Comparison of ENCODE assay signal across 18 cellular contexts in the genomic region with DNA sequence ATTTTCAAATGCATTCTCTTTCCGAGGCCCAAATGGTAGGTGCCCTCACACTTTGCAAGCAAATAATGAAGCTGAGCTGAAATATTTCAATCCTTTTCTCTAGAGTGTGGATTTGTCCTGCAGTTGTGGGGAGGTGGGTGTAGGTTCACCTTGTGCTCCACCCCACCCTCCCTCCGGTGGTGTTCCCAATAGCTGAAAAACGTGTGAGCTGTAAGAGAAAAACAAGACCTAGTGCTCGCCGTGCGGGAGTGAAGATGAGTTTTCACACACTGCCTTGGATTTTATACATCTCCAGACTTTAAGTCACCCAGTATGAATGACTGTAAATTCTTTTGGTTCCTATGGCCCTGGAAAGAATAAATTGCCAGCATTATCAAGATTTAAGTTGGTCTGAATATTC. TPM values are rescaled to one million over a fixed set of nuclear protein-coding genes. Genes with fewer than 3 reads are reported as not detected.
DNase-seq lines count a peak whose midpoint lies in the region; ATAC-seq, FAIRE-seq and TF ChIP-seq lines count a peak whose summit lies in the region.
"Had no signal": no experiment of that assay in that cellular context is flagged by ENCODE, and none has a peak within 500 bp of the region (broad histone marks: within the 10 kb centered on the region; RNA-seq: fewer than 3 reads in every experiment).

No MANE protein-coding gene starts in this region.

- H3K27me3 Mint-ChIP-seq in endodermal cell (ENCODE audit: insufficient read depth): peaks cover 12% of the 10 kb centered on the region

- H3K4me3 Mint-ChIP-seq in endodermal cell: peak overlapping the region; percentile 94

- no peaks in the 10 kb centered on the region for H3K9me3 Mint-ChIP-seq in endodermal cell

- H3K9ac ChIP-seq in endodermal cell (ENCODE audit: extremely low read depth, low read length, poor library complexity, severe bottlenecking) (peak overlapping the region; percentile 85), kidney (ENCODE audit: low read length in 2 of 2) (no peak overlapping the region)

- H3K4me3 ChIP-seq in endodermal cell (ENCODE audit: low read length) (peak overlapping the region; percentile 99), neuron (ENCODE audit: low read length) (peak overlapping the region; percentile 98), kidney (ENCODE audit: low read length in 2 of 2) (no peak overlapping the region)
- H3K4me3 ChIP-seq: tibial artery had no signal

- no peak for TF ChIP-seq CTCF in endodermal cell (conservative IDR thresholded peaks at IDR 0.05)
- TF ChIP-seq CTCF in kidney (IDR thresholded peaks at IDR 0.05; ENCODE audit: borderline replicate concordance, extremely low read depth, insufficient read depth): no peak

- H3K4me1 Mint-ChIP-seq in endodermal cell: peaks cover 16% of the 10 kb centered on the region

- H3K36me3 Mint-ChIP-seq in endodermal cell (ENCODE audit: low read depth): no peaks in the 10 kb centered on the region

- no peaks in the 10 kb centered on the region for H3K9me3 ChIP-seq in endodermal cell (ENCODE audit: control insufficient read depth, low read length)
- H3K9me3 ChIP-seq in neuron (ENCODE audit: low read length): no peaks in the 10 kb centered on the region
- no peaks in the 10 kb centered on the region for H3K9me3 ChIP-seq in kidney (ENCODE audit: control insufficient read depth in 1 of 2, low read length in 2 of 2)
- H3K9me3 ChIP-seq: tibial artery had no signal

- no peaks in the 10 kb centered on the region for H3K36me3 ChIP-seq in endodermal cell (ENCODE audit: control insufficient read depth, insufficient read depth, low read length)
- H3K36me3 ChIP-seq in neuron (ENCODE audit: insufficient read depth, low read length): peaks cover 7% of the 10 kb centered on the region
- no peaks in the 10 kb centered on the region for H3K36me3 ChIP-seq in kidney (ENCODE audit: control insufficient read depth in 1 of 2, insufficient read depth in 2 of 2, low read length in 2 of 2)
- H3K36me3 ChIP-seq: tibial artery had no signal

- H3K4me1 ChIP-seq in endodermal cell (ENCODE audit: control insufficient read depth, insufficient read depth, low read length) (no peaks in the 10 kb centered on the region), neuron (ENCODE audit: insufficient read depth, low read length) (peaks cover 11% of the 10 kb centered on the region), kidney (ENCODE audit: control insufficient read depth in 1 of 2, insufficient read depth in 1 of 2, low read depth in 1 of 2, low read length in 2 of 2) (no peaks in the 10 kb centered on the region)

- DNase-seq in NCI-H1092 treated with DMSO at 0.1 percent for 48 hours (lab: John Stamatoyannopoulos, UW) (peak; percentile 46), NCI-H1092 (lab: John Stamatoyannopoulos, UW) (no peak), NCI-H345 (lab: John Stamatoyannopoulos, UW) (peak; percentile 47), endodermal cell (peak; percentile 60), kidney (no peak), SKM-1 (lab: John Stamatoyannopoulos, UW; ENCODE audit: unreplicated experiment) (no peak)
- DNase-seq: activated CD8-positive, alpha-beta T cell treated with anti-CD3 and anti-CD28 coated beads, Interleukin-2, amount 10 ng/mL, durations not matched to agents 7 days and 5 days; activated naive CD4-positive, alpha-beta T cell; cortex of kidney; naive thymus-derived CD4-positive, alpha-beta T cell; NCI-H1105; small intestine; tibial artery had no signal

- H3K27ac Mint-ChIP-seq in endodermal cell: peak overlapping the region; percentile 94

- 6 to 15% methylated on average over 4 to 6 of the region's 6 CpGs for WGBS in endodermal cell (ENCODE audit: insufficient coverage in 1 of 2, insufficient read length in 1 of 2), 2 experiments

- H3K27me3 ChIP-seq in endodermal cell (ENCODE audit: control insufficient read depth, insufficient read depth, low read length, poor library complexity, severe bottlenecking): no peaks in the 10 kb centered on the region
- no peaks in the 10 kb centered on the region for H3K27me3 ChIP-seq in neuron (ENCODE audit: insufficient read depth, low read length)

- H3K27ac ChIP-seq in endodermal cell (ENCODE audit: low read depth, low read length) (peak overlapping the region; percentile 99), kidney (ENCODE audit: low read depth in 2 of 2, low read length in 2 of 2) (no peak overlapping the region)
- H3K27ac ChIP-seq: 22Rv1, tibial artery had no signal

- H2AFZ ChIP-seq in neuron (ENCODE audit: low read depth, low read length): no peak overlapping the region

- no peak for ATAC-seq in GM18505 (IDR thresholded peaks at IDR 0.05; ENCODE audit: unreplicated experiment)
- ATAC-seq: activated CD8-positive, alpha-beta T cell treated with anti-CD3 and anti-CD28 coated beads, Interleukin-2, amount 10 ng/mL, durations not matched to agents 7 days and 5 days; naive thymus-derived CD4-positive, alpha-beta T cell had no signal

- TF ChIP-seq POLR2A in GM18505 (IDR thresholded peaks at IDR 0.05; ENCODE audit: borderline replicate concordance, extremely low read depth, insufficient read depth, insufficient read length): no peak

- intact Hi-C loops in kidney (cut with DNase I): no loop called here

- no peak for FAIRE-seq in kidney (lab: Jason Lieb, UNC)
- FAIRE-seq: D721Med, small intestine had no signal

RNA-seq across cellular contexts. Expression of gene SOX11, which starts 2.0 kb away (rescaled TPM):
- total RNA-seq in endodermal cell: 10 to 100 TPM; 35.9 to 48.9 TPM
- polyA plus RNA-seq in endodermal cell (2013, experiment 1 of 2): 117 TPM
- polyA plus RNA-seq in endodermal cell (2013, experiment 2 of 2): 117 TPM
- 0.22 TPM for total RNA-seq in kidney
- not detected for polyA plus RNA-seq in kidney (ENCODE audit: insufficient read depth, low read depth, low replicate concordance)
- total RNA-seq: activated CD8-positive, alpha-beta T cell treated with anti-CD3 and anti-CD28 coated beads, Interleukin-2, amount 10 ng/mL, durations not matched to agents 7 days and 5 days; naive thymus-derived CD4-positive, alpha-beta T cell; T-helper 2 cell treated with Interferon-gamma antibody and Interleukin-4, amounts not matched to agents 100 ng/mL and 5 ng/mL, for 36 hours had no signal
- polyA plus RNA-seq: naive thymus-derived CD4-positive, alpha-beta T cell had no signal

Comparison
In these comparisons a context has a peak if more than half of its experiments do, and no peak if none do; other contexts are left out.
1. DNase-seq: peak in NCI-H1092 treated with DMSO at 0.1 percent for 48 hours (single experiment), NCI-H345 (single experiment) and endodermal cell (single experiment); none in NCI-H1092 (single experiment), kidney (single experiment) and SKM-1 (single experiment).
2. H3K4me3 ChIP-seq: peak in endodermal cell (single experiment) and neuron (single experiment); none in kidney (0 of 2).
3. RNA of gene SOX11, which starts 2.0 kb away (total RNA-seq): 35.9 to 48.9 TPM in endodermal cell; 0.22 TPM in kidney (single experiment); every median in the first group is over 10 times any median in the second.